In genomic region chr1:48772221-48772620, GRCh38 we compare ENCODE assay signal across 34 cellular contexts. TPM values are rescaled to one million over a fixed set of nuclear protein-coding genes. Genes with fewer than 3 reads are reported as not detected.
DNase-seq lines count a peak whose midpoint lies in the region; FAIRE-seq and TF ChIP-seq lines count a peak whose summit lies in the region.
"Had no signal": no experiment of that assay in that cellular context is flagged by ENCODE, and none has a peak within 500 bp of the region (broad histone marks: within the 10 kb centered on the region; RNA-seq: fewer than 3 reads in every experiment).

No MANE protein-coding gene starts in this region.

- peaks cover 42 to 88% (median 84%) of the 10 kb centered on the region in 10 experiments for H3K4me1 ChIP-seq in BLaER1 treated with 17β-estradiol and CSF1 and Interleukin-3, amounts not matched to agents 10 nM and 100 nM
- H3K4me1 ChIP-seq in small intestine (ENCODE audit: control insufficient read depth in 2 of 2, insufficient read depth in 1 of 2, low read depth in 1 of 2, low read length in 1 of 2): peaks cover 0 to 11% of the 10 kb centered on the region in 2 donors
- no peaks in the 10 kb centered on the region for H3K4me1 ChIP-seq in CD8-positive, alpha-beta memory T cell (ENCODE audit: insufficient read depth, low read length)
- peaks cover 7% of the 10 kb centered on the region; the same call in 1 of the 2 replicates for H3K4me1 ChIP-seq in SJCRH30
- H3K4me1 ChIP-seq: testis had no signal

- peaks cover 60% of the 10 kb centered on the region for H3K36me3 Mint-ChIP-seq in activated naive CD8-positive, alpha-beta T cell treated with anti-CD3 and anti-CD28 coated beads for 36 hours
- H3K36me3 Mint-ChIP-seq in CD8-positive, alpha-beta memory T cell: peaks cover 0 to 2% (median 0%) of the 10 kb centered on the region in 3 donors
- H3K36me3 Mint-ChIP-seq: activated CD4-positive, alpha-beta memory T cell treated with anti-CD3 and anti-CD28 coated beads for 36 hours; immature natural killer cell had no signal

- no peak overlapping the region for H3K9ac ChIP-seq in BLaER1 treated with 17β-estradiol and CSF1 and Interleukin-3, amounts not matched to agents 10 nM and 100 nM

- no peaks in the 10 kb centered on the region for H3K27me3 Mint-ChIP-seq in activated naive CD8-positive, alpha-beta T cell treated with anti-CD3 and anti-CD28 coated beads for 36 hours
- peaks cover 10 to 26% of the 10 kb centered on the region in 2 donors for H3K27me3 Mint-ChIP-seq in CD8-positive, alpha-beta memory T cell

- peak overlapping the region in 10 of 11 experiments; percentile 5 to 98 (median 94); a peak in 11 of 22 replicates for H3K4me2 ChIP-seq in BLaER1 treated with 17β-estradiol and CSF1 and Interleukin-3, amounts not matched to agents 10 nM and 100 nM
- H3K4me2 ChIP-seq: PC-9 had no signal

- no peak for DNase-seq in activated naive CD8-positive, alpha-beta T cell treated with anti-CD3 and anti-CD28 coated beads for 36 hours
- DNase-seq in left kidney (ENCODE audit: low read depth, low spot score): peak; percentile 24
- DNase-seq in small intestine: peak; percentile 56
- DNase-seq in CD8-positive, alpha-beta memory T cell: no peak
- DNase-seq in GM10248 (ENCODE audit: extremely low spot score): no peak
- DNase-seq in SJCRH30: no peak
- DNase-seq in NCI-H1417 (lab: John Stamatoyannopoulos, UW): no peak
- DNase-seq: activated CD4-positive, alpha-beta memory T cell treated with anti-CD3 and anti-CD28 coated beads for 36 hours; activated CD4-positive, alpha-beta T cell treated with anti-CD3 and anti-CD28 coated beads for 1 hour; activated naive CD4-positive, alpha-beta T cell treated with anti-CD3 and anti-CD28 coated beads, Interleukin-2, amount 50 U/mL, for 16 hours; COR-L47; cortex of kidney; DMS53; effector memory CD4-positive, alpha-beta T cell; H7; immature natural killer cell; KG1; mesendoderm; NCI-H1417 treated with DMSO at 0.1 percent for 48 hours; NCI-H2081; NCI-H2227 treated with DMSO at 0.1 percent for 48 hours; NCI-H526 treated with DMSO at 0.1 percent for 48 hours; occipital lobe; PC-9; stimulated activated naive CD4-positive, alpha-beta T cell treated with Interleukin-2 at 50 U/mL for 16 hours; T-helper 17 cell; testis had no signal

- POLR2A ChIA-PET in CD8-positive, alpha-beta memory T cell (lab: Charles Lee): no interaction called here
- POLR2A ChIA-PET in GM10248 (lab: Yijun Ruan, JAX): no interaction called here

- FAIRE-seq in small intestine (lab: Jason Lieb, UNC): no peak

- WGBS in small intestine, 3 donors: 20 to 63% (median 48%) methylated on average over 2 of the region's 2 CpGs

- H3K27ac ChIP-seq in BLaER1 treated with 17β-estradiol and CSF1 and Interleukin-3, amounts not matched to agents 10 nM and 100 nM: no peak overlapping the region
- H3K27ac ChIP-seq in small intestine (ENCODE audit: low read depth in 1 of 2, low read length in 1 of 2): no peak overlapping the region
- no peak overlapping the region for H3K27ac ChIP-seq in CD8-positive, alpha-beta memory T cell (ENCODE audit: low read depth, low read length)
- H3K27ac ChIP-seq in SJCRH30: no peak overlapping the region
- H3K27ac ChIP-seq: cardiac muscle cell, epithelial cell of prostate, HL-60, PC-9, testis had no signal

- no peaks in the 10 kb centered on the region for H3K9me3 Mint-ChIP-seq in activated naive CD8-positive, alpha-beta T cell treated with anti-CD3 and anti-CD28 coated beads for 36 hours
- peaks cover 0 to 6% (median 0%) of the 10 kb centered on the region in 5 donors for H3K9me3 Mint-ChIP-seq in CD8-positive, alpha-beta memory T cell
- H3K9me3 Mint-ChIP-seq: activated CD4-positive, alpha-beta memory T cell treated with anti-CD3 and anti-CD28 coated beads for 36 hours; activated T-helper 17 cell treated with anti-CD3 and anti-CD28 coated beads, Interleukin-2, amount 50 U/mL, for 72 hours; immature natural killer cell had no signal

- no peak overlapping the region for H3K4me3 ChIP-seq in BLaER1 treated with 17β-estradiol and CSF1 and Interleukin-3, amounts not matched to agents 10 nM and 100 nM
- no peak overlapping the region for H3K4me3 ChIP-seq in small intestine (ENCODE audit: low read depth in 1 of 2, low read length in 2 of 2)
- H3K4me3 ChIP-seq in CD8-positive, alpha-beta memory T cell (ENCODE audit: low read length): no peak overlapping the region
- no peak overlapping the region for H3K4me3 ChIP-seq in SJCRH30
- H3K4me3 ChIP-seq: cardiac muscle cell, MG63, PC-9, testis had no signal

- H3K4me1 Mint-ChIP-seq in activated naive CD8-positive, alpha-beta T cell treated with anti-CD3 and anti-CD28 coated beads for 36 hours: peaks cover 70% of the 10 kb centered on the region
- H3K4me1 Mint-ChIP-seq in CD8-positive, alpha-beta memory T cell: peaks cover 7 to 16% (median 9%) of the 10 kb centered on the region in 3 donors

- H4K20me1 ChIP-seq in BLaER1 treated with 17β-estradiol and CSF1 and Interleukin-3, amounts not matched to agents 10 nM and 100 nM: peaks cover 0 to 33% (median 6%) of the 10 kb centered on the region in 11 experiments; a peak in 8 of 22 replicates

- H3K27ac Mint-ChIP-seq in activated naive CD8-positive, alpha-beta T cell treated with anti-CD3 and anti-CD28 coated beads for 36 hours: no peak overlapping the region
- H3K27ac Mint-ChIP-seq in CD8-positive, alpha-beta memory T cell: peak overlapping the region in 1 of 8 donors; percentile 21
- H3K27ac Mint-ChIP-seq: activated CD4-positive, alpha-beta memory T cell treated with anti-CD3 and anti-CD28 coated beads for 36 hours; activated T-helper 17 cell treated with anti-CD3 and anti-CD28 coated beads, Interleukin-2, amount 50 U/mL, for 72 hours; immature natural killer cell; T-helper 17 cell had no signal

- peaks cover 0 to 2% (median 0%) of the 10 kb centered on the region in 11 experiments; a peak in 2 of 22 replicates for H3K9me3 ChIP-seq in BLaER1 treated with 17β-estradiol and CSF1 and Interleukin-3, amounts not matched to agents 10 nM and 100 nM (replicated peaks in 1 of 11)
- H3K9me3 ChIP-seq in small intestine (ENCODE audit: control insufficient read depth, low read depth): no peaks in the 10 kb centered on the region
- H3K9me3 ChIP-seq in CD8-positive, alpha-beta memory T cell (ENCODE audit: low read length): no peaks in the 10 kb centered on the region
- H3K9me3 ChIP-seq in SJCRH30 (replicated peaks): no peaks in the 10 kb centered on the region
- H3K9me3 ChIP-seq: MG63, testis had no signal

- H3K36me3 ChIP-seq in BLaER1 treated with 17β-estradiol and CSF1 and Interleukin-3, amounts not matched to agents 10 nM and 100 nM: peaks cover 0 to 70% (median 47%) of the 10 kb centered on the region in 11 experiments; a peak in 17 of 22 replicates
- H3K36me3 ChIP-seq in small intestine (ENCODE audit: control insufficient read depth in 2 of 2, insufficient read depth in 2 of 2, low read length in 2 of 2) (no peaks in the 10 kb centered on the region), SJCRH30 (no peaks in the 10 kb centered on the region; the same call in 1 of the 2 replicates)
- no peaks in the 10 kb centered on the region for H3K36me3 ChIP-seq in CD8-positive, alpha-beta memory T cell (ENCODE audit: insufficient read depth, low read length)
- H3K36me3 ChIP-seq: cardiac muscle cell, MG63 had no signal

- CTCF ChIA-PET in CD8-positive, alpha-beta memory T cell (lab: Charles Lee): no interaction called here
- CTCF ChIA-PET in GM10248 (lab: Yijun Ruan, JAX): interaction anchor here (0.7 to 1.4 kb wide), 3 partner anchors 12 to 95 kb away, joined by 3 to 7 read pairs (median 4); no protein-coding TSS in a partner anchor

- H3K4me3 Mint-ChIP-seq in activated naive CD8-positive, alpha-beta T cell treated with anti-CD3 and anti-CD28 coated beads for 36 hours: peak overlapping the region; percentile 7
- no peak overlapping the region for H3K4me3 Mint-ChIP-seq in CD8-positive, alpha-beta memory T cell
- H3K4me3 Mint-ChIP-seq: activated CD4-positive, alpha-beta memory T cell treated with anti-CD3 and anti-CD28 coated beads for 36 hours; activated T-helper 17 cell treated with anti-CD3 and anti-CD28 coated beads, Interleukin-2, amount 50 U/mL, for 72 hours; immature natural killer cell; T-helper 17 cell had no signal

- no peak for TF ChIP-seq CTCF in GM10248 (IDR thresholded peaks at IDR 0.05; ENCODE audit: control extremely low read depth, extremely low read depth, low read depth, missing control alignments)

- H3K27me3 ChIP-seq in BLaER1 treated with 17β-estradiol and CSF1 and Interleukin-3, amounts not matched to agents 10 nM and 100 nM: no peaks in the 10 kb centered on the region
- H3K27me3 ChIP-seq in small intestine (ENCODE audit: control insufficient read depth in 2 of 2, insufficient read depth in 2 of 2, low read length in 2 of 2) (no peaks in the 10 kb centered on the region), SJCRH30 (no peaks in the 10 kb centered on the region)
- H3K27me3 ChIP-seq in CD8-positive, alpha-beta memory T cell (ENCODE audit: insufficient read depth, low read length, poor library complexity, severe bottlenecking): no peaks in the 10 kb centered on the region
- H3K27me3 ChIP-seq: cardiac muscle cell, MG63, testis had no signal

RNA-seq across cellular contexts. Expression of gene BEND5, which starts 4.5 kb away (rescaled TPM):
- 10 to 100 TPM; 42.3 to 48.3 TPM for total RNA-seq in activated naive CD8-positive, alpha-beta T cell treated with anti-CD3 and anti-CD28 coated beads for 36 hours
- polyA plus RNA-seq in small intestine: 1 to 10 TPM in 2 of 3 donors, under 1 TPM in 1; 0.45 to 3.0 (median 2.7) TPM
- total RNA-seq in CD8-positive, alpha-beta memory T cell: 1 to 10 TPM in 1 of 2 experiments, under 1 TPM in 1; 0.55 to 1.1 TPM
- 3.1 TPM for polyA plus RNA-seq in CD8-positive, alpha-beta memory T cell
- 5.9 and 6.0 TPM in 2 replicates for total RNA-seq in SJCRH30 (2014; rRNA removed; shearing (Covaris generic))
- total RNA-seq: G401, PC-9 had no signal

Comparison
In these comparisons a context has a peak if more than half of its experiments do, and no peak if none do; other contexts are left out.
1. DNase-seq: peak in left kidney (single experiment) and small intestine (single experiment); none in activated naive CD8-positive, alpha-beta T cell treated with anti-CD3 and anti-CD28 coated beads for 36 hours (single experiment), CD8-positive, alpha-beta memory T cell (0 of 5), GM10248 (single experiment), SJCRH30 (0 of 2) and NCI-H1417 (0 of 3).